Comparison of ENCODE assay signal across 8 cellular contexts in the genomic region with DNA sequence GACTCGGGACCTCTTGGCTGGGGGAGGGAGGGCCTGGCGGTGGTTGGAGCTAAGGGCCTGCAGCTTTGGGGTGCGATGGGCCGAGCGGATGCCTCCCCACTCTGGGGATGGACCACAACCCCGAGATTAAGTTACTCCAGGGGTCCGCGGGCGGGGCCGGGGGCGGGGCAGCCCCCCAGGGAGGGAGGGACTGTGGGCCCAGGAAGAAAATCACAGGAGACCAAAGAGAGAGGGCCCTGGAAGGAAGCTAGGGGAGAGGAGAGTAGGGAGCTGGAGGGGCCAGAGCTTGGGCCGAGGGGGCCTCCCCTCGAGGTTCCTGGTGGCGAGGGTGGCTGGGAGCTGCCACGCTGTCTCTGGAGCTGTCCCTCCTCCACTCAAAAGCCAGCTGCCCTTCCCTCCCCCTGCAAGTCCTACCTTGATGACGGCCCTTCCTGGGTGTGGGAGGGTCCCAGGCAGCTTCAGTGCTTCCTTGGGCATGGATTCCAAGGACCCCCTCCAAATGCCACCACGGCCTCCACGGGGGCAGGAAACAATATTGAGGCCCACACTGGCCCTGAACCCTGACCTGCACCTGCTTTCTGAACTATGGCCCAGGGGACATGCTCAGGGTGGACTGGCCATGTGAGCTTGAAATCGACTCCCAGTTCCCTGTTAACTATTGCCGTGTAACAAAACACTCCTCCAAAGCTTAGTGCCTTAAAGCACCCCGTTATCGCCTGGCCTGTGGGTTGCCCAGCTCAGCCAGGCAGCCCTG. TPM values are rescaled to one million over a fixed set of nuclear protein-coding genes. Genes with fewer than 3 reads are reported as not detected.
DNase-seq lines count a peak whose midpoint lies in the region; ATAC-seq and TF ChIP-seq lines count a peak whose summit lies in the region.

No MANE protein-coding gene starts in this region.

- peak overlapping the region; percentile 36 for H3K4me3 Mint-ChIP-seq in natural killer cell treated with Interleukin-12 subunit alpha and Interleukin-12 subunit beta and Interleukin-15 and Interleukin-18, amount 100 ng/mL, for 72 hours

- DNase-seq in body of pancreas (no peak), cerebellar nuclear complex (lab: John Stamatoyannopoulos, UW) (no peak), MG63 (no peak)
- DNase-seq in natural killer cell treated with Interleukin-12 subunit alpha and Interleukin-12 subunit beta and Interleukin-15 and Interleukin-18, amount 100 ng/mL, for 72 hours (ENCODE audit: low spot score), result no peak

- no peak overlapping the region for H3K9ac ChIP-seq in HUES48 (ENCODE audit: low read depth, low read length)

- TF ChIP-seq CTCF in C4-2B (conservative IDR thresholded peaks at IDR 0.05), result no peak
- TF ChIP-seq CTCF in body of pancreas (IDR thresholded peaks at IDR 0.05), result no peak

- ATAC-seq in body of pancreas (no peak), HG03139 (IDR thresholded peaks at IDR 0.05; ENCODE audit: unreplicated experiment) (no peak), GM21576 (IDR thresholded peaks at IDR 0.05; ENCODE audit: unreplicated experiment) (no peak)
- no peak for ATAC-seq in natural killer cell treated with Interleukin-12 subunit alpha and Interleukin-12 subunit beta and Interleukin-15 and Interleukin-18, amount 100 ng/mL, for 72 hours

- H3K4me3 ChIP-seq in HUES48 (ENCODE audit: low read depth, low read length), result peak overlapping the region; percentile 61; the same call in 1 of the 2 replicates
- H3K4me3 ChIP-seq in body of pancreas, result no peak overlapping the region
- no peak overlapping the region for H3K4me3 ChIP-seq in MG63

- WGBS in body of pancreas, 2 donors, result 45 to 46% methylated on average over 14 to 18 of the region's 22 CpGs

- no peak overlapping the region for H3K27ac Mint-ChIP-seq in natural killer cell treated with Interleukin-12 subunit alpha and Interleukin-12 subunit beta and Interleukin-15 and Interleukin-18, amount 100 ng/mL, for 72 hours

- no peaks in the 10 kb centered on the region for H3K9me3 ChIP-seq in HUES48 (ENCODE audit: control insufficient read depth, insufficient read depth, low read length)
- no peaks in the 10 kb centered on the region for H3K9me3 ChIP-seq in body of pancreas
- H3K9me3 ChIP-seq in MG63, result no peaks in the 10 kb centered on the region

- H3K27me3 Mint-ChIP-seq in natural killer cell treated with Interleukin-12 subunit alpha and Interleukin-12 subunit beta and Interleukin-15 and Interleukin-18, amount 100 ng/mL, for 72 hours, result no peaks in the 10 kb centered on the region

- TF ChIP-seq POLR2A in body of pancreas (IDR thresholded peaks at IDR 0.05), result no peak

- no peaks in the 10 kb centered on the region for H3K36me3 Mint-ChIP-seq in natural killer cell treated with Interleukin-12 subunit alpha and Interleukin-12 subunit beta and Interleukin-15 and Interleukin-18, amount 100 ng/mL, for 72 hours

- intact Hi-C loops in body of pancreas (cut with DNase I), result no loop called here

- peaks cover 0 to 7% of the 10 kb centered on the region in 2 donors for H3K4me1 Mint-ChIP-seq in natural killer cell treated with Interleukin-12 subunit alpha and Interleukin-12 subunit beta and Interleukin-15 and Interleukin-18, amount 100 ng/mL, for 72 hours (ENCODE audit: low read depth in 2 of 2)

- H3K27ac ChIP-seq in C4-2B (peak overlapping the region; percentile 60), HUES48 (ENCODE audit: low read depth, low read length) (no peak overlapping the region), body of pancreas (peak overlapping the region in 3 of 4 donors; percentile 26 to 68 (median 53))

- H3K9me3 Mint-ChIP-seq in natural killer cell treated with Interleukin-12 subunit alpha and Interleukin-12 subunit beta and Interleukin-15 and Interleukin-18, amount 100 ng/mL, for 72 hours, result no peaks in the 10 kb centered on the region

- H3K36me3 ChIP-seq in HUES48 (ENCODE audit: control insufficient read depth, insufficient read depth, low read length), result no peaks in the 10 kb centered on the region
- no peaks in the 10 kb centered on the region for H3K36me3 ChIP-seq in body of pancreas (replicated peaks in 1 of 2; ENCODE audit: insufficient read depth in 1 of 2, low read depth in 2 of 2)
- H3K36me3 ChIP-seq in MG63, result no peaks in the 10 kb centered on the region

- H3K4me1 ChIP-seq in HUES48 (ENCODE audit: control insufficient read depth, insufficient read depth, low read length) (no peaks in the 10 kb centered on the region), body of pancreas (peaks cover 41% of the 10 kb centered on the region)

- H3K27me3 ChIP-seq in HUES48 (ENCODE audit: control insufficient read depth, insufficient read depth, low read length), result peaks cover 24% of the 10 kb centered on the region
- no peaks in the 10 kb centered on the region for H3K27me3 ChIP-seq in body of pancreas
- H3K27me3 ChIP-seq in MG63, result no peaks in the 10 kb centered on the region

RNA-seq across cellular contexts. Expression of a gene that starts 0.6 kb away (rescaled TPM):
- 10 to 100 TPM; 28.8 to 66.9 TPM for total RNA-seq in body of pancreas
- 10 to 100 TPM; 10.2 to 23.4 TPM for total RNA-seq in natural killer cell treated with Interleukin-12 subunit alpha and Interleukin-12 subunit beta and Interleukin-15 and Interleukin-18, amount 100 ng/mL, for 72 hours
- 10.0 and 18.7 TPM in 2 replicates for total RNA-seq in MG63 (2014; rRNA removed; shearing (Covaris generic); ENCODE audit: low replicate concordance)

RNA-seq across cellular contexts. Expression of a gene that starts 13.1 kb away (rescaled TPM):
- total RNA-seq in body of pancreas, result 10 to 100 TPM; 13.5 to 36.3 TPM
- total RNA-seq in natural killer cell treated with Interleukin-12 subunit alpha and Interleukin-12 subunit beta and Interleukin-15 and Interleukin-18, amount 100 ng/mL, for 72 hours, result 1 to 10 TPM; 5.9 to 7.1 TPM
- 3.1 and 12.4 TPM in 2 replicates for total RNA-seq in MG63 (2014; rRNA removed; shearing (Covaris generic); ENCODE audit: low replicate concordance)
